In the genomic region with DNA sequence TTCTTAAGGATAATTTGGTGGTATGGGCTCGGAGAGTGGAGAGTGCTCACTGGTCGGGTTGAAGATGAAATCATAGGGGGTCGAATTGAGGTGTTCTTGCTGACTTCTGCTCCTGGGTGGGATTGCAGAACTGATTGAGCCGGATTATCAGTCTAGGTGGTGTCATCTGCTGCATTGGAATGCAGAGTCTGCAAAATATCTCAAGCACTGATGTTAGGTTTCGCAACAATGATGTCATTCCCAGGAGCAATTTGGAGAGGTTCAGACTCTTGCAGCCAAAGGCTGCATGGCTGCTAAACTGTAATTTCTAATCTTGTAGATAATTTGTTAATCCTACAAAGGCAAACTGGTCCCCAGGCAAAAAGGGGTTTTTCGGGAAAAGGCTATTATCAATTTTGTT, we compare ENCODE assay signal across 9 cellular contexts.
DNase-seq lines count a peak whose midpoint lies in the region; ATAC-seq and TF ChIP-seq lines count a peak whose summit lies in the region.
"Had no signal": no experiment of that assay in that cellular context is flagged by ENCODE, and none has a peak within 500 bp of the region (broad histone marks: within the 10 kb centered on the region; RNA-seq: fewer than 3 reads in every experiment).

No MANE protein-coding gene starts in this region.

- H3K4me1 Mint-ChIP-seq in CD8-positive, alpha-beta memory T cell = peaks cover 41 to 75% (median 53%) of the 10 kb centered on the region in 3 donors
- H3K4me1 Mint-ChIP-seq in memory B cell = peaks cover 12% of the 10 kb centered on the region

- H3K27ac Mint-ChIP-seq in CD8-positive, alpha-beta memory T cell = peak overlapping the region in 7 of 8 donors; percentile 37 to 98 (median 95)
- H3K27ac Mint-ChIP-seq in memory B cell = peak overlapping the region; percentile 6

- no peak for DNase-seq in CD8-positive, alpha-beta memory T cell
- DNase-seq in amniotic epithelial cell (ENCODE audit: low read depth) = peak; percentile 92
- DNase-seq in memory B cell (ENCODE audit: low spot score in 2 of 2) = no peak
- no peak for DNase-seq in anterior cingulate cortex (lab: John Stamatoyannopoulos, UW)
- DNase-seq in activated gamma-delta T cell (lab: John Stamatoyannopoulos, UW) = no peak
- no peak for DNase-seq in T1000 (lab: John Stamatoyannopoulos, UW)

- H3K9me3 ChIP-seq in CD8-positive, alpha-beta memory T cell (ENCODE audit: low read length) = no peaks in the 10 kb centered on the region

- POLR2A ChIA-PET in CD8-positive, alpha-beta memory T cell (lab: Charles Lee) = interaction anchor here (0.7 to 1.5 kb wide), 6 partner anchors 12 to 70 kb away, joined by 3 to 6 read pairs (median 4); a partner anchor contains a TSS

- no peaks in the 10 kb centered on the region for H3K36me3 Mint-ChIP-seq in CD8-positive, alpha-beta memory T cell
- no peaks in the 10 kb centered on the region for H3K36me3 Mint-ChIP-seq in memory B cell

- no peak overlapping the region for H3K4me3 ChIP-seq in CD8-positive, alpha-beta memory T cell (ENCODE audit: low read length)
- H3K4me3 ChIP-seq in KMS-11 (IDR thresholded peaks at IDR 0.05; ENCODE audit: insufficient read depth, low read depth, low read length) = no peak overlapping the region

- no peaks in the 10 kb centered on the region for H3K79me2 ChIP-seq in KMS-11 (ENCODE audit: insufficient read depth, low read depth)

- no peaks in the 10 kb centered on the region for H3K27me3 Mint-ChIP-seq in CD8-positive, alpha-beta memory T cell
- no peaks in the 10 kb centered on the region for H3K27me3 Mint-ChIP-seq in memory B cell
- H3K27me3 Mint-ChIP-seq: activated T-cell treated with anti-CD3 and anti-CD28 coated beads, Interleukin-2, amount 50 U/mL, for 24 hours had no signal

- no peaks in the 10 kb centered on the region for H4K20me1 ChIP-seq in KMS-11 (ENCODE audit: insufficient read depth)

- H3K27me3 ChIP-seq in CD8-positive, alpha-beta memory T cell (ENCODE audit: insufficient read depth, low read length, poor library complexity, severe bottlenecking) = no peaks in the 10 kb centered on the region
- H3K27me3 ChIP-seq in KMS-11 (ENCODE audit: insufficient read depth, low read depth) = no peaks in the 10 kb centered on the region

- no peak for TF ChIP-seq CTCF in KMS-11 (conservative IDR thresholded peaks at IDR 0.05; ENCODE audit: low read depth, low read length)

- no peak overlapping the region for H2AFZ ChIP-seq in KMS-11 (ENCODE audit: low read depth)

- no peaks in the 10 kb centered on the region for H3K36me3 ChIP-seq in CD8-positive, alpha-beta memory T cell (ENCODE audit: insufficient read depth, low read length)
- H3K36me3 ChIP-seq in KMS-11 (ENCODE audit: insufficient read depth) = no peaks in the 10 kb centered on the region

- CTCF ChIA-PET in CD8-positive, alpha-beta memory T cell (lab: Charles Lee) = interaction anchor here (1.2 to 2.1 kb wide), 8 partner anchors 10 to 64 kb away, joined by 3 to 13 read pairs (median 4); no protein-coding TSS in a partner anchor

- ATAC-seq in memory B cell (ENCODE audit: low read depth) = no peak
- ATAC-seq in HG02763 (IDR thresholded peaks at IDR 0.05; ENCODE audit: unreplicated experiment) = no peak

- H3K9me3 Mint-ChIP-seq in CD8-positive, alpha-beta memory T cell = no peaks in the 10 kb centered on the region
- no peaks in the 10 kb centered on the region for H3K9me3 Mint-ChIP-seq in memory B cell
- H3K9me3 Mint-ChIP-seq: activated T-cell treated with anti-CD3 and anti-CD28 coated beads, Interleukin-2, amount 50 U/mL, for 24 hours had no signal

- no peak overlapping the region for H3K27ac ChIP-seq in CD8-positive, alpha-beta memory T cell (ENCODE audit: low read depth, low read length)
- peak overlapping the region; percentile 77 for H3K27ac ChIP-seq in KMS-11

- peaks cover 67% of the 10 kb centered on the region for H3K4me1 ChIP-seq in CD8-positive, alpha-beta memory T cell (ENCODE audit: insufficient read depth, low read length)
- peaks cover 30% of the 10 kb centered on the region for H3K4me1 ChIP-seq in KMS-11 (ENCODE audit: low read depth, poor library complexity, severe bottlenecking)

- peak overlapping the region; percentile 62; the same call in 1 of the 2 replicates for H3K4me2 ChIP-seq in KMS-11

- peak overlapping the region in 3 of 7 donors; percentile 14 to 81 (median 29) for H3K4me3 Mint-ChIP-seq in CD8-positive, alpha-beta memory T cell
- no peak overlapping the region for H3K4me3 Mint-ChIP-seq in memory B cell

- H3K9ac ChIP-seq in KMS-11 = no peak overlapping the region; the same call in 1 of the 2 replicates
